ENCODE assay signal across 23 cellular contexts in the genomic region with DNA sequence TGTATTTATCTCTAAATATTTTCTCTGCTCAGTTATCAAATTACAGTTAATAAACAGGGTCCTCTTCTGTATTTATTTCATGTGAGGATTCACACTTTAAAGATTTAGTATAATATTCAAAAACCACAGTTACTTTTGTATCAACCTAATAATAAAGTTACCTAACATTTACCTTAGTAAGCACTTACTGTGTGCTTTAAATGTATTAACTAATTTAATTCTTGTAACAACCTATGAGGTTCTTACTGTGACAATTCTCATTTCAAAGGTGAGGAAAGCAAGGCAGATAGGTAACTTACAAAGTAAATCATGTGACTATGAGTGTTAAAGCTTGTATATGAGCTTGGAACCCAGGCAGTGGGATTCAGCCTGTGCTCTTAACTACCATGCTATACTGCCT. TPM values are rescaled to one million over a fixed set of nuclear protein-coding genes. Genes with fewer than 3 reads are reported as not detected.
"Had no signal": no experiment of that assay in that cellular context is flagged by ENCODE, and none has a peak within 500 bp of the region (broad histone marks: within the 10 kb centered on the region; RNA-seq: fewer than 3 reads in every experiment).

No MANE protein-coding gene starts in this region.

- H3K4me3 Mint-ChIP-seq: T-cell had no signal

- DNase-seq: IMR-90, Kasumi-1, MM.1S, NCI-H1092 treated with DMSO at 0.1 percent for 48 hours, NCI-H1417, NCI-H1436 treated with DMSO at 0.1 percent for 48 hours, NCI-H1694, NCI-H187 treated with DMSO at 0.1 percent for 48 hours, NCI-H2029 treated with DMSO at 0.1 percent for 48 hours, NCI-H2227 treated with DMSO at 0.1 percent for 48 hours, NCI-H510A, NCI-H524 treated with DMSO at 0.1 percent for 48 hours, NCI-H69, NCI-H774, PC-3, SHP77, SK-N-SH, SW 1271, T-cell had no signal

- H3K27ac ChIP-seq: KMS-11, RWPE1 had no signal

- H3K36me3 Mint-ChIP-seq: T-cell had no signal

- H3K4me2 ChIP-seq: KMS-11, SK-N-SH had no signal

- H3K9me3 Mint-ChIP-seq: T-cell had no signal

- H3K4me1 Mint-ChIP-seq: T-cell had no signal

- H3K27ac Mint-ChIP-seq: T-cell had no signal

- ATAC-seq: Panc1, PC-3, T-cell had no signal

- H3K9ac ChIP-seq: KMS-11, SK-N-SH had no signal

RNA-seq across cellular contexts. Expression of a gene that starts 30.2 kb away (rescaled TPM):
- total RNA-seq: M059J had no signal
